ENCODE assay signal across 1 cellular context in the genomic region with DNA sequence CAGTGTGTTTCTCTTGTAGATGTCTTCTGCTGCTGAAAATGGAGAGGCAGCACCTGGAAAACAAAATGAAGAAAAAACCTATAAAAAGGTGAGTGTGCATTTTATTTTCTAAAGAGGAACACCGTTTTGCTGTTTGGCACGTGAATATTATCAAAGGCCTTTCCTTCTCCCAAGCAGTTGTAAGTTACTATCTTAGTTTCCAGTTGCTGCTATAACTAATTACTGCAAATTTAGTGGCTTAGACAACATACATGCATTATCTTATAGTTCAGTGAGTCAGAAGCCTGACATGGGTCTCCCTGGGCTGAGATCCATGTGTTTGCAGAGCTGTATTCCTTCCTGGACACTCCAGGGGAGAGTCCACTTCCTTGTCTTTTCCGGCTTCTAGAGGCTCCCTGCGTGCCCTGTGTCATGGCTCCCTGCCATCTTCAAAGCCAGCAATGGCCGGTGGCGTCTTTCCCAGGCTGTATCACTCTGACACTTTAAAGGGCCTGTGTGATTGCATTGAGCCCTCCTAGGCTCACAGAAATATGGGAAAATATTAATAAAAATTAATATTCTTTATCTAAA.
A peak's percentile ranks its signal among the peaks of the same experiment; 100 is the strongest.
TF ChIP-seq lines count a peak whose summit lies in the region.

No MANE protein-coding gene starts in this region.

TF ChIP-seq in K562, 482 proteins besides CTCF, POLR2A, EP300 and RAD21 (continued from another document):
- TF ChIP-seq, protein P1, sequence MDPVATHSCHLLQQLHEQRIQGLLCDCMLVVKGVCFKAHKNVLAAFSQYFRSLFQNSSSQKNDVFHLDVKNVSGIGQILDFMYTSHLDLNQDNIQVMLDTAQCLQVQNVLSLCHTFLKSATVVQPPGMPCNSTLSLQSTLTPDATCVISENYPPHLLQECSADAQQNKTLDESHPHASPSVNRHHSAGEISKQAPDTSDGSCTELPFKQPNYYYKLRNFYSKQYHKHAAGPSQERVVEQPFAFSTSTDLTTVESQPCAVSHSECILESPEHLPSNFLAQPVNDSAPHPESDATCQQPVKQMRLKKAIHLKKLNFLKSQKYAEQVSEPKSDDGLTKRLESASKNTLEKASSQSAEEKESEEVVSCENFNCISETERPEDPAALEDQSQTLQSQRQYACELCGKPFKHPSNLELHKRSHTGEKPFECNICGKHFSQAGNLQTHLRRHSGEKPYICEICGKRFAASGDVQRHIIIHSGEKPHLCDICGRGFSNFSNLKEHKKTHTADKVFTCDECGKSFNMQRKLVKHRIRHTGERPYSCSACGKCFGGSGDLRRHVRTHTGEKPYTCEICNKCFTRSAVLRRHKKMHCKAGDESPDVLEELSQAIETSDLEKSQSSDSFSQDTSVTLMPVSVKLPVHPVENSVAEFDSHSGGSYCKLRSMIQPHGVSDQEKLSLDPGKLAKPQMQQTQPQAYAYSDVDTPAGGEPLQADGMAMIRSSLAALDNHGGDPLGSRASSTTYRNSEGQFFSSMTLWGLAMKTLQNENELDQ (CRISPR knock-in tag; IDR thresholded peaks at IDR 0.05; ENCODE audit: borderline replicate concordance) = no peak
- TF ChIP-seq CBFA2T2 (conservative IDR thresholded peaks at IDR 0.05) (peak; percentile 28; the same call in 1 of the 2 replicates), C11orf30 (IDR thresholded peaks at IDR 0.05; ENCODE audit: low read depth) (0 out of 2 replicates have a peak, but pooled peaks have one; percentile 7), ZNF316 (IDR thresholded peaks at IDR 0.05) (peak; percentile 6; the same call in 1 of the 2 replicates), TCF3 (CRISPR knock-in tag; IDR thresholded peaks at IDR 0.05) (peak; percentile 71), ILK (tag; IDR thresholded peaks at IDR 0.05; ENCODE audit: borderline replicate concordance, low read depth) (no peak), FOSL1 (tag; conservative IDR thresholded peaks at IDR 0.05) (0 out of 2 replicates have a peak, but pooled peaks have one; percentile 18), NFRKB (IDR thresholded peaks at IDR 0.05; ENCODE audit: low read depth) (no peak), CBFA2T3 (IDR thresholded peaks at IDR 0.05) (peak; percentile 56), BHLHE40 (IDR thresholded peaks at IDR 0.05; ENCODE audit: low read length) (0 out of 2 replicates have a peak, but pooled peaks have one; percentile 33), ZNF79 (CRISPR knock-in tag; IDR thresholded peaks at IDR 0.05; ENCODE audit: low read depth) (no peak)
TF ChIP-seq in K562: peak in this region for 8.
